Comparison of ENCODE assay signal across 9 cellular contexts in the genomic region with DNA sequence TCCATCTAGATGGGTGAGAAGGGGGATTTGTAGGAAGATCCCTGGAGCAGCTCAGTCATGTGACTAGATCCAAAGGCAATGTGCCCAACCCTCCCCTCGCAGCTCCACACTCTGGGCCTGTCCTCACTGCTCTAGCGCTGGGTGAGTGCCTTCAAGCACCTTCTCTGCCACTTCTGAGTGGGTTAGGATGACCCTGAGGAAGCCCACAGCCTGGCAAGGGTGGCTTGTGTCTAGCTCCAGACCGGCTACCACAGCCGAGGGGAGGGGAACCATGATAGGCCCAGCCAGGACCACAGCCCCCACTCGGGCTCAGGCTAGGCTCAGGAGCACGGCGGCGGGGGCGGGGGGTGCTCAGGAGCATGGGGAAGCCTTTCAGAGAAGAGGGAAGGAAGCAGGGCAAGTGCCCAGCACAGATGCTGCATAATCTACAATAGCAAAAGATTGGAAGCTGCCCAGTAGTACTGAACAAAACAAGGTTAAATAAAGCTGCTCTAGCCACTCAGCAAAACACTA. TPM values are rescaled to one million over a fixed set of nuclear protein-coding genes. Genes with fewer than 3 reads are reported as not detected.
DNase-seq lines count a peak whose midpoint lies in the region; ATAC-seq, FAIRE-seq and TF ChIP-seq lines count a peak whose summit lies in the region.
"Had no signal": no experiment of that assay in that cellular context is flagged by ENCODE, and none has a peak within 500 bp of the region (broad histone marks: within the 10 kb centered on the region; RNA-seq: fewer than 3 reads in every experiment).

No MANE protein-coding gene starts in this region.

- no peaks in the 10 kb centered on the region for H3K79me2 ChIP-seq in SK-N-SH (ENCODE audit: insufficient read depth)
- peaks cover 2% of the 10 kb centered on the region for H3K79me2 ChIP-seq in trophoblast cell (ENCODE audit: control insufficient read depth, insufficient read depth, low read length, poor library complexity)

- no peak for FAIRE-seq in D721Med (lab: Jason Lieb, UNC)

- H2AK5ac ChIP-seq in trophoblast cell (ENCODE audit: low read length), result peak overlapping the region; percentile 17

- no peaks in the 10 kb centered on the region for H3K27me3 Mint-ChIP-seq in Calu3 (ENCODE audit: unreplicated experiment)

- POLR2A ChIA-PET in SK-N-SH (lab: Yijun Ruan, JAX), result no interaction called here
- POLR2A ChIA-PET in GM10248 (lab: Yijun Ruan, JAX), result no interaction called here

- H3K4me1 Mint-ChIP-seq in Calu3 (ENCODE audit: low read depth, unreplicated experiment), result peaks cover 56% of the 10 kb centered on the region

- 95% methylated on average over 5 of the region's 9 CpGs for WGBS in SK-N-SH (ENCODE audit: low lambda C conversion rate)
- no CpG with 5 or more reads among the region's 9 CpGs for WGBS in trophoblast cell (ENCODE audit: extremely low coverage, insufficient coverage, insufficient read length)

- H3F3A ChIP-seq in SK-N-SH (replicated peaks; ENCODE audit: insufficient read depth), result peaks cover 4% of the 10 kb centered on the region

- H3K4me3 ChIP-seq in SK-N-SH (ENCODE audit: low read depth in 2 of 2, low read length in 1 of 2), result no peak overlapping the region
- H3K4me3 ChIP-seq in trophoblast cell (ENCODE audit: low read depth, low read length), result no peak overlapping the region
- H3K4me3 ChIP-seq in mucosa of descending colon, result no peak overlapping the region

- intact Hi-C loops in Calu3 (cut with micrococcal nuclease; ENCODE audit: unreplicated experiment) (loop anchor here (10.0 kb wide), 1 partner anchor 357 kb away; no protein-coding TSS in a partner anchor), Right ventricle myocardium superior (cut with DNase I) (no loop called here), mucosa of descending colon (cut with DNase I, micrococcal nuclease) (no loop called here)

- no peak overlapping the region for H3K23ac ChIP-seq in trophoblast cell (ENCODE audit: low read length)

- 0 out of 4 replicates have a peak overlapping the region, but pooled peaks of 1 of the 2 experiments have one; percentile 13 for H3K27ac ChIP-seq in SK-N-SH (ENCODE audit: low read depth in 2 of 2, low read length in 1 of 2)
- H3K27ac ChIP-seq in trophoblast cell (ENCODE audit: low read depth, low read length), result no peak overlapping the region

- H3K9ac ChIP-seq in SK-N-SH, result no peak overlapping the region
- no peak overlapping the region for H3K9ac ChIP-seq in trophoblast cell (ENCODE audit: low read length)

- peak overlapping the region; percentile 44 for H2BK12ac ChIP-seq in trophoblast cell (ENCODE audit: low read length)

- no peak overlapping the region for H3K4me2 ChIP-seq in SK-N-SH
- no peak overlapping the region for H3K4me2 ChIP-seq in trophoblast cell (ENCODE audit: low read length)

- no peak overlapping the region for H3K4ac ChIP-seq in trophoblast cell (ENCODE audit: low read depth, low read length)

- CTCF ChIA-PET in Calu3 (lab: Charles Lee) (no interaction called here), SK-N-SH (lab: Yijun Ruan, JAX) (no interaction called here), GM10248 (lab: Yijun Ruan, JAX) (interaction anchor here (1.0 to 1.4 kb wide), 3 partner anchors 14 to 263 kb away, joined by 3 to 5 read pairs (median 4); no protein-coding TSS in a partner anchor)

- H3K4me1 ChIP-seq in SK-N-SH (ENCODE audit: control insufficient read depth in 1 of 2, insufficient read depth in 2 of 2, low read depth in 1 of 2, low read length in 1 of 2) (no peaks in the 10 kb centered on the region; a peak in 1 of 4 replicates), trophoblast cell (ENCODE audit: control insufficient read depth in 1 of 2, insufficient read depth in 2 of 2, low read length in 2 of 2) (peaks cover 8 to 13% of the 10 kb centered on the region in 2 experiments), mucosa of descending colon (ENCODE audit: low read depth) (peaks cover 4% of the 10 kb centered on the region)

- H3K36me3 Mint-ChIP-seq in Calu3 (ENCODE audit: insufficient read depth, unreplicated experiment), result peaks cover 4% of the 10 kb centered on the region

- no peak for DNase-seq in Calu3
- no peak for DNase-seq in SK-N-SH
- DNase-seq in Right ventricle myocardium superior, result peak; percentile 45
- DNase-seq in trophoblast cell, result no peak
- DNase-seq in GM10248 (ENCODE audit: extremely low spot score), result no peak
- DNase-seq in mucosa of descending colon, result no peak
- DNase-seq in NCI-H2107 treated with DMSO at 0.1 percent for 48 hours (lab: John Stamatoyannopoulos, UW; ENCODE audit: unreplicated experiment), result no peak
- no peak for DNase-seq in D721Med (ENCODE audit: insufficient read length, low spot score)
- DNase-seq: NCI-H774 had no signal

- H3K14ac ChIP-seq in trophoblast cell (ENCODE audit: low read length), result peak overlapping the region; percentile 33

- H3K27ac Mint-ChIP-seq in Calu3 (ENCODE audit: unreplicated experiment), result peak overlapping the region; percentile 90

- H2BK5ac ChIP-seq in trophoblast cell (ENCODE audit: low read depth, low read length, poor library complexity), result no peak overlapping the region

- TF ChIP-seq EP300 in SK-N-SH (IDR thresholded peaks at IDR 0.05; ENCODE audit: borderline replicate concordance in 1 of 2, low read depth in 1 of 2, low read length in 1 of 2), result no peak

- H3K18ac ChIP-seq in trophoblast cell (ENCODE audit: low read length), result peak overlapping the region; percentile 50

- no peaks in the 10 kb centered on the region for H3K9me3 Mint-ChIP-seq in Calu3 (ENCODE audit: low read depth, unreplicated experiment)

- H4K20me1 ChIP-seq in SK-N-SH (ENCODE audit: insufficient read depth), result no peaks in the 10 kb centered on the region

- no peaks in the 10 kb centered on the region for H3K27me3 ChIP-seq in SK-N-SH (ENCODE audit: insufficient read depth)
- no peaks in the 10 kb centered on the region for H3K27me3 ChIP-seq in trophoblast cell (ENCODE audit: insufficient read depth, low read length)

- no TSS peak for BruUV-seq in Calu3 (replicated peaks; lab: Mats Ljungman, UMichigan)

- no peaks in the 10 kb centered on the region for H3K9me2 ChIP-seq in SK-N-SH

- no peak for TF ChIP-seq RAD21 in SK-N-SH (IDR thresholded peaks at IDR 0.05; ENCODE audit: low read length)

- peak overlapping the region; percentile 50 for H4K8ac ChIP-seq in trophoblast cell (ENCODE audit: low read depth, low read length)

- no peak overlapping the region for H3K4me3 Mint-ChIP-seq in Calu3 (ENCODE audit: low read depth, unreplicated experiment)

- H4K12ac ChIP-seq in trophoblast cell (ENCODE audit: low read depth, low read length), result no peak overlapping the region

- peaks cover 5% of the 10 kb centered on the region for H3K79me1 ChIP-seq in trophoblast cell (ENCODE audit: low read length)

- H2BK120ac ChIP-seq in trophoblast cell (ENCODE audit: insufficient read depth, low read length, poor library complexity), result peak overlapping the region; percentile 52

- H3K9me3 ChIP-seq in SK-N-SH, result no peaks in the 10 kb centered on the region
- H3K9me3 ChIP-seq in trophoblast cell (ENCODE audit: insufficient read depth, low read depth, low read length), result peaks cover 2% of the 10 kb centered on the region
- no peaks in the 10 kb centered on the region for H3K9me3 ChIP-seq in mucosa of descending colon

- no peaks in the 10 kb centered on the region for H3K36me3 ChIP-seq in SK-N-SH (replicated peaks in 1 of 2; ENCODE audit: control insufficient read depth in 1 of 2, insufficient read depth in 2 of 2, low read length in 1 of 2)
- no peaks in the 10 kb centered on the region for H3K36me3 ChIP-seq in trophoblast cell (ENCODE audit: control insufficient read depth in 1 of 2, insufficient read depth in 2 of 2, low read length in 2 of 2)
- no peaks in the 10 kb centered on the region for H3K36me3 ChIP-seq in mucosa of descending colon (ENCODE audit: low read depth)

- H4K91ac ChIP-seq in trophoblast cell (ENCODE audit: low read depth, low read length), result peak overlapping the region; percentile 30

- ATAC-seq in Right ventricle myocardium superior (ENCODE audit: poor library complexity), result peak; percentile 60
- no peak for ATAC-seq in mucosa of descending colon

- H2AFZ ChIP-seq in SK-N-SH (ENCODE audit: low read depth) (no peak overlapping the region), trophoblast cell (ENCODE audit: insufficient read depth, low read length, poor library complexity) (no peak overlapping the region)

- no peak for TF ChIP-seq CTCF in Calu3 (IDR thresholded peaks at IDR 0.05; ENCODE audit: unreplicated experiment)
- TF ChIP-seq CTCF in SK-N-SH (IDR thresholded peaks at IDR 0.05), result no peak
- no peak for TF ChIP-seq CTCF in GM10248 (IDR thresholded peaks at IDR 0.05; ENCODE audit: control extremely low read depth, extremely low read depth, low read depth, missing control alignments)
- no peak for TF ChIP-seq CTCF in mucosa of descending colon (IDR thresholded peaks at IDR 0.05)
- no peak for TF ChIP-seq CTCF in D721Med (IDR thresholded peaks at IDR 0.05; ENCODE audit: insufficient read depth, missing control alignments)

TF ChIP-seq in SK-N-SH, 30 proteins besides CTCF, POLR2A, EP300 and RAD21:
- TF ChIP-seq YY1 (IDR thresholded peaks at IDR 0.05; ENCODE audit: low read depth) (no peak), GABPA (IDR thresholded peaks at IDR 0.05; ENCODE audit: low read depth) (no peak), FOSL2 (IDR thresholded peaks at IDR 0.05; ENCODE audit: borderline replicate concordance, low read depth) (no peak)
- TF ChIP-seq, protein P1, sequence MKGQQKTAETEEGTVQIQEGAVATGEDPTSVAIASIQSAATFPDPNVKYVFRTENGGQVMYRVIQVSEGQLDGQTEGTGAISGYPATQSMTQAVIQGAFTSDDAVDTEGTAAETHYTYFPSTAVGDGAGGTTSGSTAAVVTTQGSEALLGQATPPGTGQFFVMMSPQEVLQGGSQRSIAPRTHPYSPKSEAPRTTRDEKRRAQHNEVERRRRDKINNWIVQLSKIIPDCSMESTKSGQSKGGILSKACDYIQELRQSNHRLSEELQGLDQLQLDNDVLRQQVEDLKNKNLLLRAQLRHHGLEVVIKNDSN (IDR thresholded peaks at IDR 0.05; ENCODE audit: borderline replicate concordance, low read depth), result peak; percentile 27; the same call in 1 of the 2 replicates

RNA-seq across cellular contexts. Expression of a gene that starts 1.7 kb away (rescaled TPM):
- total RNA-seq in Calu3 (2022), result 0.47 and 0.64 TPM in 2 replicates
- 0.24 and 0.33 TPM in 2 replicates for polyA plus RNA-seq in SK-N-SH (2012; rRNA removed)
- 0.29 and 0.32 TPM in 2 replicates for polyA plus RNA-seq in SK-N-SH (2012; cell fraction: cytosol; rRNA removed)
- polyA plus RNA-seq in SK-N-SH (2012; cell fraction: nucleus; rRNA removed), result 0.13 and 0.24 TPM in 2 replicates
- not detected for total RNA-seq in Right ventricle myocardium superior
- 0.05 and 0.07 TPM in 2 replicates for polyA plus RNA-seq in trophoblast cell (2013)
- total RNA-seq in mucosa of descending colon, result under 1 TPM in 1 of 3 donors, not detected in 2; 0.14 TPM
